Comparison of ENCODE assay signal across 9 cellular contexts in genomic region chr10:96322275-96322674, GRCh38. TPM values are rescaled to one million over a fixed set of nuclear protein-coding genes. Genes with fewer than 3 reads are reported as not detected.
"Had no signal": no experiment of that assay in that cellular context is flagged by ENCODE, and none has a peak within 500 bp of the region (broad histone marks: within the 10 kb centered on the region; RNA-seq: fewer than 3 reads in every experiment).

No MANE protein-coding gene starts in this region.

- H3K27ac ChIP-seq: GM23248, HL-60 had no signal

- DNase-seq: GM23248, HFFc6, KG1 had no signal

- H2AFZ ChIP-seq: GM23248 had no signal

- H3K36me3 ChIP-seq: HAP-1 had no signal

- H3K4me3 ChIP-seq: GM23248, HAP-1 had no signal

- H3K9ac ChIP-seq: GM23248 had no signal

- H3K9me3 ChIP-seq: HAP-1 had no signal

RNA-seq across cellular contexts. Expression of gene DNTT, which starts 18.0 kb away (rescaled TPM):
- total RNA-seq: GM23248, H4, H7, HFFc6, HT1080 had no signal
- polyA plus RNA-seq: GM23248 had no signal

RNA-seq across cellular contexts. Expression of gene OPALIN, which starts 36.5 kb away (rescaled TPM):
- total RNA-seq: GM23248, H4, H7, HFFc6, HT1080 had no signal
- polyA plus RNA-seq: GM23248, IgD-negative memory B cell had no signal

RNA-seq across cellular contexts. Expression of gene BLNK, which starts 50.9 kb away (rescaled TPM):
- total RNA-seq: GM23248, H7, HFFc6, HT1080 had no signal
- polyA plus RNA-seq: GM23248 had no signal
